ENCODE assay signal across 17 cellular contexts in the genomic region with DNA sequence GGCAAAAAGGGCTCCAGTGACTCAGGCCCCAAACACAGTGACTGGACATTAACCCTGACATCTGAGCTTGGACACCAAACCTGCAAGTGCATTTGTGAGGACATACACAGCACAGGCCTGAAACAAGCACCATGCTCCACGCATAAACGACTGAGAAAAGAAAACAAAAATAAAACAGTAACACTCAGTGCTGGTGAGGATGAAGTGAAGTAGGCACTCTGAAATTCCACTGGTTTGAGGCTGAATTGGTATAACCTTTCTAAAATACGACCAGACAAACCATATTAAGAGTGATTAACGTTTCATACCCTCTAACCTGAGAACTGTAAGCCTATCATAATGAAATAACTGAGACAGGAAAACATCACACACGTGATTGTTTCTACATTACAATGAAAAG. TPM values are rescaled to one million over a fixed set of nuclear protein-coding genes. Genes with fewer than 3 reads are reported as not detected.
DNase-seq lines count a peak whose midpoint lies in the region; ATAC-seq, FAIRE-seq and TF ChIP-seq lines count a peak whose summit lies in the region.
"Had no signal": no experiment of that assay in that cellular context is flagged by ENCODE, and none has a peak within 500 bp of the region (broad histone marks: within the 10 kb centered on the region; RNA-seq: fewer than 3 reads in every experiment).

No MANE protein-coding gene starts in this region.

- BruUV-seq in endothelial cell of umbilical vein (replicated peaks; lab: Mats Ljungman, UMichigan), result TSS peak; percentile 60

- no peak overlapping the region for H3K4me3 Mint-ChIP-seq in activated CD8-positive, alpha-beta memory T cell treated with anti-CD3 and anti-CD28 coated beads, Interleukin-2, amount 10 ng/mL, durations not matched to agents 7 days and 5 days
- H3K4me3 Mint-ChIP-seq in activated B cell treated with CpG ODN at 0.5 μM for 24 hours, result no peak overlapping the region
- H3K4me3 Mint-ChIP-seq: dendritic cell treated with granulocyte-macrophage colony-stimulating factor and Interleukin-4, amounts not matched to agents 40 ng/mL and 50 ng/mL, for 4 days had no signal

- dilution Hi-C loops in endothelial cell of umbilical vein (cut with MboI; ENCODE audit: extremely low pct_ligation_motif_present, low sequenced_read_pairs), result no loop called here

- ATAC-seq in activated CD8-positive, alpha-beta memory T cell treated with anti-CD3 and anti-CD28 coated beads, Interleukin-2, amount 10 ng/mL, durations not matched to agents 7 days and 5 days, result no peak
- ATAC-seq in activated B cell treated with CpG ODN at 0.5 μM for 24 hours (ENCODE audit: low read depth), result no peak

- no peak for TF ChIP-seq EP300 in stomach (IDR thresholded peaks at IDR 0.05)

- peak overlapping the region; percentile 94 for H3K27ac Mint-ChIP-seq in activated CD8-positive, alpha-beta memory T cell treated with anti-CD3 and anti-CD28 coated beads, Interleukin-2, amount 10 ng/mL, durations not matched to agents 7 days and 5 days
- peak overlapping the region; percentile 73 for H3K27ac Mint-ChIP-seq in activated B cell treated with CpG ODN at 0.5 μM for 24 hours
- H3K27ac Mint-ChIP-seq: dendritic cell treated with granulocyte-macrophage colony-stimulating factor and Interleukin-4, amounts not matched to agents 40 ng/mL and 50 ng/mL, for 4 days had no signal

- peaks cover 17% of the 10 kb centered on the region for H3K79me2 ChIP-seq in endothelial cell of umbilical vein (ENCODE audit: control insufficient read depth, insufficient read depth, low read length)

- CTCF ChIA-PET in activated CD8-positive, alpha-beta memory T cell treated with anti-CD3 and anti-CD28 coated beads, Interleukin-2, amount 10 ng/mL, durations not matched to agents 7 days and 5 days (lab: Charles Lee), result interaction anchor here (0.7 to 2.1 kb wide), 6 partner anchors 9 to 25 kb away, joined by 3 to 7 read pairs (median 4); no protein-coding TSS in a partner anchor
- CTCF ChIA-PET in activated B cell treated with CpG ODN at 0.5 μM for 24 hours (lab: Charles Lee), result no interaction called here
- CTCF ChIA-PET in endothelial cell of umbilical vein (lab: Charles Lee), result no interaction called here

- H3K9me1 ChIP-seq in endothelial cell of umbilical vein (replicated peaks; ENCODE audit: control insufficient read depth, extremely low read depth, insufficient read depth, low read length), result no peaks in the 10 kb centered on the region

- no peak for DNase-seq in activated CD8-positive, alpha-beta memory T cell treated with anti-CD3 and anti-CD28 coated beads, Interleukin-2, amount 10 ng/mL, durations not matched to agents 7 days and 5 days
- no peak for DNase-seq in activated CD8-positive, alpha-beta memory T cell treated with anti-CD3 and anti-CD28 coated beads, Interleukin-2, amount 50 U/mL, for 48 hours
- DNase-seq in activated B cell treated with CpG ODN at 0.5 μM for 24 hours, result no peak
- no peak for DNase-seq in endothelial cell of umbilical vein (ENCODE audit: low read depth, low spot score)
- DNase-seq in stomach, result no peak
- DNase-seq in WERI-Rb-1, result no peak
- no peak for DNase-seq in GOT3 (lab: John Stamatoyannopoulos, UW)
- no peak for DNase-seq in putamen (ENCODE audit: low spot score)
- DNase-seq: ACHN, heart right ventricle, NCI-H2029, NCI-H526 treated with DMSO at 0.1 percent for 48 hours had no signal

- no peak for FAIRE-seq in endothelial cell of umbilical vein (lab: Jason Lieb, UNC)
- FAIRE-seq: astrocyte, kidney, small intestine had no signal

- H3K27me3 ChIP-seq in endothelial cell of umbilical vein (ENCODE audit: control insufficient read depth in 2 of 2, insufficient read depth in 2 of 2, low read length in 2 of 2), result no peaks in the 10 kb centered on the region
- H3K27me3 ChIP-seq in stomach, result no peaks in the 10 kb centered on the region
- H3K27me3 ChIP-seq in WERI-Rb-1 (ENCODE audit: insufficient read depth, low read depth, severe bottlenecking), result no peaks in the 10 kb centered on the region
- H3K27me3 ChIP-seq: heart right ventricle had no signal

- POLR2A ChIA-PET in activated B cell treated with CpG ODN at 0.5 μM for 24 hours (lab: Charles Lee) (interaction anchor here (0.7 to 1.4 kb wide), 4 partner anchors 20 to 62 kb away, joined by 3 to 5 read pairs (median 4); a partner anchor contains a TSS), endothelial cell of umbilical vein (lab: Charles Lee) (no interaction called here)

- no peaks in the 10 kb centered on the region for H4K20me1 ChIP-seq in endothelial cell of umbilical vein (replicated peaks; ENCODE audit: control insufficient read depth, extremely low read depth, insufficient read depth, low read length)

- 93 to 97% (median 94%) methylated on average over 5 of the region's 5 CpGs for WGBS in stomach, 5 donors

- no peaks in the 10 kb centered on the region for H3K27me3 Mint-ChIP-seq in activated CD8-positive, alpha-beta memory T cell treated with anti-CD3 and anti-CD28 coated beads, Interleukin-2, amount 10 ng/mL, durations not matched to agents 7 days and 5 days
- H3K27me3 Mint-ChIP-seq in activated B cell treated with CpG ODN at 0.5 μM for 24 hours, result no peaks in the 10 kb centered on the region
- H3K27me3 Mint-ChIP-seq: dendritic cell treated with granulocyte-macrophage colony-stimulating factor and Interleukin-4, amounts not matched to agents 40 ng/mL and 50 ng/mL, for 4 days had no signal

- no peak overlapping the region for H3K4me2 ChIP-seq in endothelial cell of umbilical vein (ENCODE audit: insufficient read depth, low read length)

- no peaks in the 10 kb centered on the region for H3K9me3 Mint-ChIP-seq in activated CD8-positive, alpha-beta memory T cell treated with anti-CD3 and anti-CD28 coated beads, Interleukin-2, amount 10 ng/mL, durations not matched to agents 7 days and 5 days (ENCODE audit: low read depth)
- no peaks in the 10 kb centered on the region for H3K9me3 Mint-ChIP-seq in activated B cell treated with CpG ODN at 0.5 μM for 24 hours
- H3K9me3 Mint-ChIP-seq: dendritic cell treated with granulocyte-macrophage colony-stimulating factor and Interleukin-4, amounts not matched to agents 40 ng/mL and 50 ng/mL, for 4 days had no signal

- no peaks in the 10 kb centered on the region for H3K9me3 ChIP-seq in endothelial cell of umbilical vein (replicated peaks; ENCODE audit: control insufficient read depth, insufficient read depth, low read length)
- no peaks in the 10 kb centered on the region for H3K9me3 ChIP-seq in stomach
- H3K9me3 ChIP-seq in WERI-Rb-1 (ENCODE audit: severe bottlenecking), result no peaks in the 10 kb centered on the region
- H3K9me3 ChIP-seq: heart right ventricle had no signal

- H3K9ac ChIP-seq in endothelial cell of umbilical vein (replicated peaks; ENCODE audit: extremely low read depth, insufficient read depth, low read length), result no peak overlapping the region
- H3K9ac ChIP-seq: parathyroid adenoma had no signal

- peaks cover 14% of the 10 kb centered on the region for H3K4me1 ChIP-seq in endothelial cell of umbilical vein (ENCODE audit: control insufficient read depth, extremely low read depth, insufficient read depth, low read length)
- peaks cover 47 to 64% (median 56%) of the 10 kb centered on the region in 4 donors for H3K4me1 ChIP-seq in stomach

- peaks cover 60% of the 10 kb centered on the region for H3K4me1 Mint-ChIP-seq in activated CD8-positive, alpha-beta memory T cell treated with anti-CD3 and anti-CD28 coated beads, Interleukin-2, amount 10 ng/mL, durations not matched to agents 7 days and 5 days
- peaks cover 25% of the 10 kb centered on the region for H3K4me1 Mint-ChIP-seq in activated B cell treated with CpG ODN at 0.5 μM for 24 hours

- intact Hi-C loops in activated B cell treated with CpG ODN at 0.5 μM for 24 hours (cut with micrococcal nuclease) (no loop called here), endothelial cell of umbilical vein (cut with micrococcal nuclease) (loop anchor here (1.0 kb wide), 1 partner anchor 24 kb away; a partner anchor contains a TSS), stomach (cut with DNase I; ENCODE audit: low total_unique reads) (no loop called here)

- no peak overlapping the region for H2AFZ ChIP-seq in endothelial cell of umbilical vein (ENCODE audit: low read depth, low read length)
- H2AFZ ChIP-seq: parathyroid adenoma had no signal

- H3K27ac ChIP-seq in endothelial cell of umbilical vein (ENCODE audit: insufficient read depth, low read depth, low read length) (peak overlapping the region; percentile 64), stomach (peak overlapping the region; percentile 69 to 78 (median 74)), WERI-Rb-1 (no peak overlapping the region)
- H3K27ac ChIP-seq: parathyroid adenoma had no signal

- H3K36me3 ChIP-seq in endothelial cell of umbilical vein (ENCODE audit: control insufficient read depth in 2 of 2, extremely low read depth in 1 of 2, insufficient read depth in 2 of 2, low read length in 2 of 2) (peaks cover 18% of the 10 kb centered on the region in 2 experiments), stomach (peaks cover 44 to 79% (median 76%) of the 10 kb centered on the region in 4 donors), WERI-Rb-1 (peaks cover 68% of the 10 kb centered on the region)

- H3K4me3 ChIP-seq in endothelial cell of umbilical vein (replicated peaks in 1 of 3; ENCODE audit: insufficient read depth in 1 of 3, low read depth in 1 of 3, low read length in 3 of 3) (no peak overlapping the region), stomach (no peak overlapping the region), WERI-Rb-1 (ENCODE audit: low read depth, low read length) (no peak overlapping the region)
- H3K4me3 ChIP-seq: heart right ventricle had no signal

- no peak for TF ChIP-seq POLR2A in endothelial cell of umbilical vein (IDR thresholded peaks at IDR 0.05; ENCODE audit: low read depth, low read length)
- no peak for TF ChIP-seq POLR2A in stomach (IDR thresholded peaks at IDR 0.05)

- H3K36me3 Mint-ChIP-seq in activated CD8-positive, alpha-beta memory T cell treated with anti-CD3 and anti-CD28 coated beads, Interleukin-2, amount 10 ng/mL, durations not matched to agents 7 days and 5 days, result peaks cover 55% of the 10 kb centered on the region
- peaks cover 64% of the 10 kb centered on the region for H3K36me3 Mint-ChIP-seq in activated B cell treated with CpG ODN at 0.5 μM for 24 hours (ENCODE audit: low read depth)

- TF ChIP-seq CTCF in activated B cell treated with CpG ODN at 0.5 μM for 24 hours (IDR thresholded peaks at IDR 0.05) (no peak), endothelial cell of umbilical vein (IDR thresholded peaks at IDR 0.05; ENCODE audit: extremely low read depth in 1 of 2, insufficient read depth in 1 of 2, low read depth in 1 of 2, low read length in 2 of 2) (no peak), stomach (IDR thresholded peaks at IDR 0.05) (no peak), WERI-Rb-1 (IDR thresholded peaks at IDR 0.05; ENCODE audit: low read depth, low read length) (no peak)

RNA-seq across cellular contexts. Expression of a gene that starts 5.5 kb away (rescaled TPM):
- total RNA-seq in activated CD8-positive, alpha-beta memory T cell treated with anti-CD3 and anti-CD28 coated beads, Interleukin-2, amount 10 ng/mL, durations not matched to agents 7 days and 5 days, result 10 to 100 TPM; 46.2 to 46.3 TPM
- total RNA-seq in activated B cell treated with CpG ODN at 0.5 μM for 24 hours, result 41.6 and 51.7 TPM in 2 replicates
- total RNA-seq in endothelial cell of umbilical vein, result 30.4 and 37.5 TPM in 2 replicates
- 36.0 and 50.1 TPM in 2 replicates for polyA plus RNA-seq in endothelial cell of umbilical vein
- polyA plus RNA-seq in endothelial cell of umbilical vein (2011; cell fraction: cytosol; rRNA removed), result 25.5 and 26.0 TPM in 2 replicates
- polyA plus RNA-seq in endothelial cell of umbilical vein (2011; cell fraction: nucleus; rRNA removed), result 30.9 and 37.6 TPM in 2 replicates
- 30.9 and 32.8 TPM in 2 replicates for polyA plus RNA-seq in endothelial cell of umbilical vein (2012)
- 74.9 and 97.2 TPM in 2 replicates for polyA minus RNA-seq in endothelial cell of umbilical vein
- 30.4 TPM for polyA minus RNA-seq in endothelial cell of umbilical vein (2011; cell fraction: cytosol; rRNA and poly(A)+ RNA removed)
- polyA minus RNA-seq in endothelial cell of umbilical vein (2011; cell fraction: nucleus; rRNA and poly(A)+ RNA removed), result 30.7 and 38.7 TPM in 2 replicates
- total RNA-seq in stomach, result 10 to 100 TPM; 18.3 to 63.7 (median 52.5) TPM
- 10 to 100 TPM; 16.2 to 21.7 (median 16.8) TPM for polyA plus RNA-seq in stomach

RNA-seq across cellular contexts. Expression of a gene that starts 24.5 kb away (rescaled TPM):
- 10 to 100 TPM; 66.5 to 74.5 TPM for total RNA-seq in activated CD8-positive, alpha-beta memory T cell treated with anti-CD3 and anti-CD28 coated beads, Interleukin-2, amount 10 ng/mL, durations not matched to agents 7 days and 5 days
- total RNA-seq in activated B cell treated with CpG ODN at 0.5 μM for 24 hours (70.9 and 89.3 TPM in 2 replicates), endothelial cell of umbilical vein (53.9 and 54.5 TPM in 2 replicates), stomach (10 to 100 TPM in 2 of 5 donors, 1 to 10 TPM in 3; 3.5 to 64.7 (median 9.0) TPM)
- polyA plus RNA-seq in endothelial cell of umbilical vein (8.9 and 10.6 TPM in 2 replicates), stomach (10 to 100 TPM; 11.5 to 15.8 (median 11.6) TPM)
- polyA plus RNA-seq in endothelial cell of umbilical vein (2011; cell fraction: cytosol; rRNA removed), result 9.2 and 10.2 TPM in 2 replicates
- 33.7 and 36.8 TPM in 2 replicates for polyA plus RNA-seq in endothelial cell of umbilical vein (2011; cell fraction: nucleus; rRNA removed)
- polyA plus RNA-seq in endothelial cell of umbilical vein (2012), result 21.0 and 24.1 TPM in 2 replicates
- 10.4 and 13.1 TPM in 2 replicates for polyA minus RNA-seq in endothelial cell of umbilical vein
- polyA minus RNA-seq in endothelial cell of umbilical vein (2011; cell fraction: cytosol; rRNA and poly(A)+ RNA removed), result 21.3 TPM
- polyA minus RNA-seq in endothelial cell of umbilical vein (2011; cell fraction: nucleus; rRNA and poly(A)+ RNA removed), result 23.6 and 33.1 TPM in 2 replicates
